15 cellular contexts compared by ENCODE assay signal in genomic region chr13:26561636-26562537, GRCh38. TPM values are rescaled to one million over a fixed set of nuclear protein-coding genes. Genes with fewer than 3 reads are reported as not detected.
DNase-seq lines count a peak whose midpoint lies in the region; ATAC-seq and TF ChIP-seq lines count a peak whose summit lies in the region.
"Had no signal": no experiment of that assay in that cellular context is flagged by ENCODE, and none has a peak within 500 bp of the region (broad histone marks: within the 10 kb centered on the region; RNA-seq: fewer than 3 reads in every experiment).

No MANE protein-coding gene starts in this region.

- H3K27ac ChIP-seq in coronary artery, result peak overlapping the region; percentile 16 to 84

- no peaks in the 10 kb centered on the region for H3K9me3 Mint-ChIP-seq in activated T-helper 17 cell treated with anti-CD3 and anti-CD28 coated beads, Interleukin-2, amount 50 U/mL, for 72 hours
- H3K9me3 Mint-ChIP-seq: activated naive CD4-positive, alpha-beta T cell treated with anti-CD3 and anti-CD28 coated beads, Interleukin-2, amount 10 ng/mL, durations not matched to agents 7 days and 5 days; T-helper 2 cell treated with Interferon-gamma antibody and Interleukin-4, amounts not matched to agents 5 μg/mL and 100 μg/mL, for 36 hours had no signal

- no peaks in the 10 kb centered on the region for H3K36me3 Mint-ChIP-seq in activated T-helper 17 cell treated with anti-CD3 and anti-CD28 coated beads, Interleukin-2, amount 50 U/mL, for 72 hours (ENCODE audit: low read depth)
- H3K36me3 Mint-ChIP-seq: activated naive CD4-positive, alpha-beta T cell treated with anti-CD3 and anti-CD28 coated beads, Interleukin-2, amount 10 ng/mL, durations not matched to agents 7 days and 5 days had no signal

- H3K27me3 Mint-ChIP-seq in activated T-helper 17 cell treated with anti-CD3 and anti-CD28 coated beads, Interleukin-2, amount 50 U/mL, for 72 hours, result peaks cover 29% of the 10 kb centered on the region

- peak overlapping the region; percentile 22 for H3K4me3 ChIP-seq in coronary artery

- TF ChIP-seq CTCF in coronary artery (IDR thresholded peaks at IDR 0.05) (no peak), omental fat pad (IDR thresholded peaks at IDR 0.05) (no peak)

- DNase-seq in A172 (ENCODE audit: low spot score) (peak; percentile 8), HCEC 1CT (peak; percentile 57), coronary artery (ENCODE audit: low spot score) (no peak), kidney glomerular epithelial cell (lab: John Stamatoyannopoulos, UW) (peak; percentile 24), omental fat pad (ENCODE audit: low spot score) (no peak)
- DNase-seq in stimulated activated naive CD4-positive, alpha-beta T cell (lab: John Stamatoyannopoulos, UW), result no peak
- DNase-seq in stimulated activated naive CD8-positive, alpha-beta T cell treated with anti-CD3 and anti-CD28 coated beads, Interleukin-15, Interleukin-2, amounts not matched to agents 100 U/mL and 50 U/mL, for 24 hours, result no peak
- DNase-seq: activated CD8-positive, alpha-beta T cell treated with anti-CD3 and anti-CD28 coated beads, Interleukin-2, amount 10 ng/mL, durations not matched to agents 7 days and 5 days; activated naive CD4-positive, alpha-beta T cell treated with anti-CD3 and anti-CD28 coated beads, Interleukin-2, amount 10 ng/mL, durations not matched to agents 7 days and 5 days; AML-193; NCI-H1930; OCI-M1; stimulated activated CD4-positive, alpha-beta T cell treated with anti-CD3 and anti-CD28 coated beads, Interleukin-2, amount 100 ng/mL, for 48 hours had no signal

- ATAC-seq in activated T-helper 17 cell treated with anti-CD3 and anti-CD28 coated beads, Interleukin-2, amount 50 U/mL, for 72 hours (replicated peaks), result no peak
- no peak for ATAC-seq in omental fat pad (ENCODE audit: low FRiP score)
- ATAC-seq in stimulated activated naive CD8-positive, alpha-beta T cell treated with anti-CD3 and anti-CD28 coated beads, Interleukin-15, Interleukin-2, amounts not matched to agents 100 U/mL and 50 U/mL, for 24 hours, result no peak
- ATAC-seq: activated CD8-positive, alpha-beta T cell treated with anti-CD3 and anti-CD28 coated beads, Interleukin-2, amount 10 ng/mL, durations not matched to agents 7 days and 5 days had no signal

- H3K27ac Mint-ChIP-seq in activated T-helper 17 cell treated with anti-CD3 and anti-CD28 coated beads, Interleukin-2, amount 50 U/mL, for 72 hours, result no peak overlapping the region
- H3K27ac Mint-ChIP-seq: activated CD8-positive, alpha-beta T cell treated with anti-CD3 and anti-CD28 coated beads, Interleukin-2, amount 10 ng/mL, durations not matched to agents 7 days and 5 days; activated naive CD4-positive, alpha-beta T cell treated with anti-CD3 and anti-CD28 coated beads, Interleukin-2, amount 10 ng/mL, durations not matched to agents 7 days and 5 days; T-helper 2 cell treated with Interferon-gamma antibody and Interleukin-4, amounts not matched to agents 5 μg/mL and 100 μg/mL, for 36 hours had no signal

- H3K4me3 Mint-ChIP-seq in activated T-helper 17 cell treated with anti-CD3 and anti-CD28 coated beads, Interleukin-2, amount 50 U/mL, for 72 hours, result no peak overlapping the region
- H3K4me3 Mint-ChIP-seq: activated CD8-positive, alpha-beta T cell treated with anti-CD3 and anti-CD28 coated beads, Interleukin-2, amount 10 ng/mL, durations not matched to agents 7 days and 5 days; activated naive CD4-positive, alpha-beta T cell treated with anti-CD3 and anti-CD28 coated beads, Interleukin-2, amount 10 ng/mL, durations not matched to agents 7 days and 5 days; T-helper 2 cell treated with Interferon-gamma antibody and Interleukin-4, amounts not matched to agents 5 μg/mL and 100 μg/mL, for 36 hours had no signal

- H3K4me1 Mint-ChIP-seq in activated T-helper 17 cell treated with anti-CD3 and anti-CD28 coated beads, Interleukin-2, amount 50 U/mL, for 72 hours, result no peaks in the 10 kb centered on the region

RNA-seq across cellular contexts. Expression of gene WASF3, which starts 4.4 kb away (rescaled TPM):
- total RNA-seq in A172 (2014; rRNA removed; shearing (Covaris generic)), result 4.0 and 5.2 TPM in 2 replicates
- under 1 TPM; 0.06 to 0.16 TPM for total RNA-seq in activated T-helper 17 cell treated with anti-CD3 and anti-CD28 coated beads, Interleukin-2, amount 50 U/mL, for 72 hours
- total RNA-seq in omental fat pad, result 10 to 100 TPM; 22.9 to 50.8 (median 47.9) TPM
- total RNA-seq: activated CD8-positive, alpha-beta T cell treated with anti-CD3 and anti-CD28 coated beads, Interleukin-2, amount 10 ng/mL, durations not matched to agents 7 days and 5 days had no signal

Comparison
In these comparisons a context has a peak if more than half of its experiments do, and no peak if none do; other contexts are left out.
1. DNase-seq: peak in A172 (single experiment), HCEC 1CT (single experiment) and kidney glomerular epithelial cell (single experiment); none in coronary artery (single experiment), stimulated activated naive CD4-positive, alpha-beta T cell (0 of 6), omental fat pad (single experiment) and stimulated activated naive CD8-positive, alpha-beta T cell treated with anti-CD3 and anti-CD28 coated beads, Interleukin-15, Interleukin-2, amounts not matched to agents 100 U/mL and 50 U/mL, for 24 hours (single experiment).